ENCODE assay signal across 11 cellular contexts in the genomic region with DNA sequence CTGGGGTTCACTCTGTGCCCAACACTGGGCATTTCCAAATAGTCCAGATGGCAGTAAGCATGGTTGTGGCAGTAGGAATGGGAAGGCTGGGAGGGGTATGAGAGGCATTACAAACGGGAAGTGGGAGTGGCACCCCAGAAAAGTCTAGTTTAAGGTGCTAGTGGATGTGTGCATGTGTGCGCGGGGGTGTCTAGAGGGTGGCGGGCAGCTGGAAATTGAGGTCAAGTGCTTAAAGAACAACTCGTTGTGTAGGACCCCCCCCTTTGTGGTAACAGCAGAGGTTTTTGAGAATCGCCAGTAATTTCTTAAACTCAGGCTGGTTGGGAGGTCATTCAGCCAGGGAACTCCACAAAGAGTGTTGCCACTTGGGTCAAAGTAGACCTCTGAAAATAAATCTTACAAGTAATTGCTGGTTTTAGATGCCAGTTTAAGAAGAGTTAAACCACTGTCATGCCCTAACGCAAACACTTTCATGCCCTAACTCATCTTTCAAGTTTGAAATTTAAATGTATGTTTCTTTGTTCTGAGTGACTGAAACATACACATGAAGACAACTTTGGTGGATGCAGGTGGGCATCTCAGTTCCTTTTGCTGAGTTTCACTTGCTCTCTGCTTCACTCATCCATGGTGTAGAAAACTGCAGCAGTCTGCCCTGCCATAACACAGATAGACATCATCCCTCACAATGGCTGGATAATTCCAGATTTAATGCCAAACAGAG.
A peak's percentile ranks its signal among the peaks of the same experiment; 100 is the strongest.
DNase-seq lines count a peak whose midpoint lies in the region; ATAC-seq lines count a peak whose summit lies in the region.
"Had no signal": no experiment of that assay in that cellular context is flagged by ENCODE, and none has a peak within 500 bp of the region (broad histone marks: within the 10 kb centered on the region; RNA-seq: fewer than 3 reads in every experiment).

No MANE protein-coding gene starts in this region.

- DNase-seq in germinal center (ENCODE audit: low spot score) (peak; percentile 63), retina (no peak), H4 (ENCODE audit: low spot score) (no peak), A172 (ENCODE audit: low spot score) (no peak)
- DNase-seq in activated naive CD4-positive, alpha-beta T cell treated with Interleukin-2 at 50 U/mL for 16 hours, result no peak
- DNase-seq: NCI-H446, posterior cingulate gyrus, SW 1271 had no signal

- peak; percentile 70 for ATAC-seq in GM18861 (IDR thresholded peaks at IDR 0.05; ENCODE audit: unreplicated experiment)
- peak; percentile 79 for ATAC-seq in GM21619 (IDR thresholded peaks at IDR 0.05; ENCODE audit: unreplicated experiment)
- ATAC-seq in HG03280 (IDR thresholded peaks at IDR 0.05; ENCODE audit: unreplicated experiment), result peak; percentile 88
